ENCODE assay signal across 8 cellular contexts in genomic region chr5:150700600-150701377, GRCh38. TPM values are rescaled to one million over a fixed set of nuclear protein-coding genes. Genes with fewer than 3 reads are reported as not detected.
DNase-seq lines count a peak whose midpoint lies in the region; ATAC-seq and TF ChIP-seq lines count a peak whose summit lies in the region.

TSS of gene RBM22 (minus strand) at chr5:150701062. CDS start at chr5:150700985, 77 bp downstream.

- H3K4me3 Mint-ChIP-seq in GM23338 = no peak within 1 kb of the TSS; the same call in 2 of the 3 replicates
- H3K4me3 Mint-ChIP-seq in activated T-helper 2 cell treated with anti-CD3 and anti-CD28 coated beads, Interferon-gamma antibody, Interleukin-2, Interleukin-4, amounts not matched to agents 10 μg/mL and 5 μg/mL and 100 μg/mL, durations not matched to agents 14 hours and 24 hours and 36 hours (ENCODE audit: low read depth) = no peak within 1 kb of the TSS
- H3K4me3 Mint-ChIP-seq in nephron progenitor cell = no peak within 1 kb of the TSS

- 0 out of 2 replicates have a peak within 1 kb of the TSS, but pooled peaks have one; percentile 76 for H2AFZ ChIP-seq in GM23338

- H3K27me3 Mint-ChIP-seq in GM23338 (ENCODE audit: insufficient read depth, low read depth, poor library complexity) (peaks cover 2% of the 10 kb centered on the region), nephron progenitor cell (ENCODE audit: low read depth, poor library complexity) (peaks cover 22% of the 10 kb centered on the region)
- H3K27me3 Mint-ChIP-seq in activated T-helper 2 cell treated with anti-CD3 and anti-CD28 coated beads, Interferon-gamma antibody, Interleukin-2, Interleukin-4, amounts not matched to agents 10 μg/mL and 5 μg/mL and 100 μg/mL, durations not matched to agents 14 hours and 24 hours and 36 hours (ENCODE audit: low read depth) = no peaks in the 10 kb centered on the region

- POLR2A ChIA-PET in RWPE1 (lab: Yijun Ruan, JAX; ENCODE audit: low non-redundant PET) = interaction anchor here (0.5 to 1.5 kb wide), 3 partner anchors 58 to 242 kb away, joined by 3 to 8 read pairs (median 4); partner anchors contain the start of gene DCTN4

- H3K27ac ChIP-seq in GM23338 (ENCODE audit: low read depth) (peak within 1 kb of the TSS; percentile 97), RWPE1 (peak within 1 kb of the TSS; percentile 89), stomach (peak within 1 kb of the TSS; percentile 94 to 98 (median 98))

- H3F3A ChIP-seq in GM23338 (replicated peaks; ENCODE audit: low read depth) = no peaks in the 10 kb centered on the region

- H3K9me2 ChIP-seq in GM23338 (ENCODE audit: insufficient read depth) = no peaks in the 10 kb centered on the region

- intact Hi-C loops in activated T-helper 2 cell treated with anti-CD3 and anti-CD28 coated beads, Interferon-gamma antibody, Interleukin-2, Interleukin-4, amounts not matched to agents 10 μg/mL and 5 μg/mL and 100 μg/mL, durations not matched to agents 14 hours and 24 hours and 36 hours (cut with micrococcal nuclease) = loop anchor here (1.0 to 5.0 kb wide), 4 partner anchors 58 to 457 kb away; partner anchors contain the start of genes ANXA6 and IRGM
- intact Hi-C loops in stomach (cut with DNase I; ENCODE audit: low total_unique reads) = no loop called here

- CTCF ChIA-PET in RWPE1 (lab: Yijun Ruan, JAX) = interaction anchor here (0.5 to 2.6 kb wide), 25 partner anchors 8 to 1342 kb away, joined by 3 to 21 read pairs (median 3); partner anchors contain the start of genes IRGM and SMIM3

- H3K79me2 ChIP-seq in GM23338 (replicated peaks; ENCODE audit: insufficient read depth) = peaks cover 18% of the 10 kb centered on the region

- H4K20me1 ChIP-seq in GM23338 (replicated peaks; ENCODE audit: insufficient read depth) = peaks cover 4% of the 10 kb centered on the region; the same call in 1 of the 2 replicates

- H3K9me3 Mint-ChIP-seq in GM23338 (no peaks in the 10 kb centered on the region), nephron progenitor cell (no peaks in the 10 kb centered on the region)
- H3K9me3 Mint-ChIP-seq in activated T-helper 2 cell treated with anti-CD3 and anti-CD28 coated beads, Interferon-gamma antibody, Interleukin-2, Interleukin-4, amounts not matched to agents 10 μg/mL and 5 μg/mL and 100 μg/mL, durations not matched to agents 14 hours and 24 hours and 36 hours = no peaks in the 10 kb centered on the region

- no peaks in the 10 kb centered on the region; the same call in 2 of the 3 replicates for H3K4me1 Mint-ChIP-seq in GM23338
- peaks cover 6% of the 10 kb centered on the region for H3K4me1 Mint-ChIP-seq in activated T-helper 2 cell treated with anti-CD3 and anti-CD28 coated beads, Interferon-gamma antibody, Interleukin-2, Interleukin-4, amounts not matched to agents 10 μg/mL and 5 μg/mL and 100 μg/mL, durations not matched to agents 14 hours and 24 hours and 36 hours (ENCODE audit: low read depth)
- H3K4me1 Mint-ChIP-seq in nephron progenitor cell = no peaks in the 10 kb centered on the region

- peaks cover 4% of the 10 kb centered on the region; the same call in 1 of the 2 replicates for H3K4me1 ChIP-seq in GM23338 (ENCODE audit: insufficient read depth)
- H3K4me1 ChIP-seq in stomach = peaks cover 12 to 27% (median 22%) of the 10 kb centered on the region in 4 donors

- H3K9me3 ChIP-seq in stomach = no peaks in the 10 kb centered on the region

- peak within 1 kb of the TSS; percentile 84 for H3K4me3 ChIP-seq in GM23338
- H3K4me3 ChIP-seq in fibroblast of the aortic adventitia (ENCODE audit: low read depth, low read length) = peak within 1 kb of the TSS; percentile 97
- H3K4me3 ChIP-seq in stomach = peak within 1 kb of the TSS; percentile 85 to 100 (median 94)

- 0 to 1% (median 0%) methylated on average over 44 to 59 of the region's 59 CpGs for WGBS in stomach, 5 donors

- peak; percentile 96 for ATAC-seq in GM23338

- H3K27ac Mint-ChIP-seq in GM23338 (no peak within 1 kb of the TSS), nephron progenitor cell (no peak within 1 kb of the TSS)
- no peak within 1 kb of the TSS for H3K27ac Mint-ChIP-seq in activated T-helper 2 cell treated with anti-CD3 and anti-CD28 coated beads, Interferon-gamma antibody, Interleukin-2, Interleukin-4, amounts not matched to agents 10 μg/mL and 5 μg/mL and 100 μg/mL, durations not matched to agents 14 hours and 24 hours and 36 hours

- peak; percentile 48 to 62 for TF ChIP-seq CTCF in GM23338 (conservative IDR thresholded peaks at IDR 0.05; ENCODE audit: low read depth in 2 of 2)
- TF ChIP-seq CTCF in RWPE1 (conservative IDR thresholded peaks at IDR 0.05; ENCODE audit: low read depth) = peak; percentile 84
- TF ChIP-seq CTCF in fibroblast of the aortic adventitia (IDR thresholded peaks at IDR 0.05; ENCODE audit: insufficient read depth, low read length) = peak; percentile 72
- peak; percentile 4 for TF ChIP-seq CTCF in nephron progenitor cell (IDR thresholded peaks at IDR 0.05)
- peak in 5 of 7 experiments; percentile 45 to 64 (median 53) for TF ChIP-seq CTCF in stomach (IDR thresholded peaks at IDR 0.05)

- H3K4me2 ChIP-seq in GM23338 = peak within 1 kb of the TSS; percentile 99

- H3K36me3 ChIP-seq in GM23338 (ENCODE audit: insufficient read depth) = peaks cover 33% of the 10 kb centered on the region
- H3K36me3 ChIP-seq in stomach = peaks cover 29 to 34% (median 34%) of the 10 kb centered on the region in 4 donors

- H3K27me3 ChIP-seq in GM23338 (ENCODE audit: insufficient read depth) (no peaks in the 10 kb centered on the region), stomach (no peaks in the 10 kb centered on the region)

- peak in 1 of 4 donors; percentile 55 for TF ChIP-seq POLR2A in stomach (IDR thresholded peaks at IDR 0.05)

- peak; percentile 97 for DNase-seq in ELF-1 (ENCODE audit: low read depth, low spot score)
- peak; percentile 98 for DNase-seq in GM23338 (ENCODE audit: low spot score)
- DNase-seq in LHCN-M2 (ENCODE audit: low read depth) = peak; percentile 84
- peak; percentile 89 for DNase-seq in RWPE1 (ENCODE audit: low spot score)
- DNase-seq in activated T-helper 2 cell treated with anti-CD3 and anti-CD28 coated beads, Interferon-gamma antibody, Interleukin-2, Interleukin-4, amounts not matched to agents 10 μg/mL and 5 μg/mL and 100 μg/mL, durations not matched to agents 14 hours and 24 hours and 36 hours (ENCODE audit: low spot score) = peak; percentile 86
- peak; percentile 87 for DNase-seq in fibroblast of the aortic adventitia (ENCODE audit: low read depth)
- DNase-seq in nephron progenitor cell = peak; percentile 87
- DNase-seq in stomach = peak; percentile 95

- H3K36me3 Mint-ChIP-seq in GM23338 (ENCODE audit: low read depth) (peaks cover 25% of the 10 kb centered on the region), nephron progenitor cell (ENCODE audit: low read depth) (peaks cover 25% of the 10 kb centered on the region)
- peaks cover 15% of the 10 kb centered on the region for H3K36me3 Mint-ChIP-seq in activated T-helper 2 cell treated with anti-CD3 and anti-CD28 coated beads, Interferon-gamma antibody, Interleukin-2, Interleukin-4, amounts not matched to agents 10 μg/mL and 5 μg/mL and 100 μg/mL, durations not matched to agents 14 hours and 24 hours and 36 hours (ENCODE audit: low read depth)

- no peak for TF ChIP-seq EP300 in stomach (IDR thresholded peaks at IDR 0.05)

TF ChIP-seq in GM23338, 12 proteins besides CTCF, POLR2A, EP300 and RAD21:
- TF ChIP-seq ETS1 (IDR thresholded peaks at IDR 0.05) (peak; percentile 85), CREB1 (CRISPR knock-in tag; IDR thresholded peaks at IDR 0.05; ENCODE audit: low read depth) (peak; percentile 96), EZH2 (IDR thresholded peaks at IDR 0.05; ENCODE audit: low read depth, unreplicated experiment) (no peak), POLR2AphosphoS5 (IDR thresholded peaks at IDR 0.05; ENCODE audit: low read depth) (peak; percentile 86)
TF ChIP-seq in GM23338: peak in this region for 3.

RNA-seq across cellular contexts. Expression of gene RBM22, which starts in this region (rescaled TPM):
- 30.7 and 32.3 TPM in 2 replicates for total RNA-seq in GM23338 (2014; rRNA removed; shearing (Covaris generic))
- polyA plus RNA-seq in GM23338 (2016; fragmentation: Nextera tagmentation; extraction: Ambion mirVana) (20.3 and 23.4 TPM in 2 replicates), stomach (10 to 100 TPM; 18.9 to 28.0 (median 23.9) TPM)
- total RNA-seq in LHCN-M2 (2014; rRNA removed) (30.5 and 35.6 TPM in 2 replicates), fibroblast of the aortic adventitia (ENCODE audit: low replicate concordance) (35.7 and 60.4 TPM in 2 replicates), stomach (100 to 1,000 TPM in 1 of 5 donors, 10 to 100 TPM in 4; 22.8 to 116 (median 27.9) TPM)
- 25.8 TPM for polyA plus RNA-seq in LHCN-M2 (2012)
- 65.2 and 71.7 TPM in 2 replicates for total RNA-seq in activated T-helper 2 cell treated with anti-CD3 and anti-CD28 coated beads, Interferon-gamma antibody, Interleukin-2, Interleukin-4, amounts not matched to agents 10 μg/mL and 5 μg/mL and 100 μg/mL, durations not matched to agents 14 hours and 24 hours and 36 hours

Comparison
In these comparisons a context has a peak if more than half of its experiments do, and no peak if none do; other contexts are left out.
1. Peak in every context shown above with its lines: DNase-seq, ATAC-seq, H3K4me3 ChIP-seq and H3K27ac ChIP-seq.
2. CTCF ChIP-seq: peak in every context shown above with its lines; median percentile 84 in RWPE1; 72 in fibroblast of the aortic adventitia; 55 in GM23338; 53 in stomach; 4 in nephron progenitor cell.